Comparison of ENCODE assay signal across 8 cellular contexts in the genomic region with DNA sequence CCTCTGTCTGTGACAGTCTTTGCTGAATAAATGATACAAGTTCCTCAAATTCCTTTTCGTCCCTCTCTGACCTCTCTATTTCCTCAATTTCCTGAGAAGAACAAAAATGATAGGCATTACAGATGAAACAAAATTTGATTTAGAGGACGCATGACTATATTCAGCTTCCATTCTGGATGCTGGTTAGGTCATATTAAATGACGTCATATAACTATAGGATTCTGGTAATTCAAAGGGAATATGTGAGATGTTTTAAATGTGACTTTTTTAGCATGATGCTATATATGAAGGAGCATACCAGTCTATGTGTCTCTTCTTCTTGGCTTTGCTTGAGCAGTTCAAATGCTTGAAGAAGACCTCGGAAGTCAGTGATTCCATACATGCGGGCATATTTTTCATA.
"Had no signal": no experiment of that assay in that cellular context is flagged by ENCODE, and none has a peak within 500 bp of the region (broad histone marks: within the 10 kb centered on the region; RNA-seq: fewer than 3 reads in every experiment).

No MANE protein-coding gene starts in this region.

- H3K36me3 ChIP-seq: HAP-1 had no signal

- DNase-seq: GM23248, GOT3, H7, IMR-90, KBM-7 had no signal

- H3K4me1 ChIP-seq: HAP-1 had no signal

- H3K9me3 ChIP-seq: HAP-1 had no signal

- H3K9ac ChIP-seq: GM23248 had no signal

- H3K27ac ChIP-seq: GM23248, HL-60 had no signal

- ATAC-seq: HCT116 had no signal

- H3K4me3 ChIP-seq: GM23248, HAP-1 had no signal

- H2AFZ ChIP-seq: GM23248 had no signal
